8 cellular contexts compared by ENCODE assay signal in genomic region chr12:121579981-121580868, GRCh38. TPM values are rescaled to one million over a fixed set of nuclear protein-coding genes. Genes with fewer than 3 reads are reported as not detected.
DNase-seq lines count a peak whose midpoint lies in the region; ATAC-seq and TF ChIP-seq lines count a peak whose summit lies in the region.

No MANE protein-coding gene starts in this region.

- peak overlapping the region; percentile 59 to 78 for H3K4me3 ChIP-seq in testis

- H3K4me1 ChIP-seq in testis, result peaks cover 38% of the 10 kb centered on the region

- DNase-seq in G401 (ENCODE audit: low spot score), result peak; percentile 72
- DNase-seq in KBM-7, result peak; percentile 66
- DNase-seq in SHP77 treated with DMSO at 0.1 percent for 48 hours (lab: John Stamatoyannopoulos, UW), result peak; percentile 20
- DNase-seq in activated naive CD4-positive, alpha-beta T cell treated with Interleukin-2 at 50 U/mL for 16 hours, result peak; percentile 73
- DNase-seq in germinal center (ENCODE audit: low spot score), result peak; percentile 74
- DNase-seq in nucleus accumbens (lab: John Stamatoyannopoulos, UW), result peak in 53 of 56 donors; percentile 22 to 91 (median 73)
- peak; percentile 89 for DNase-seq in testis

- H3K27me3 ChIP-seq in testis, result no peaks in the 10 kb centered on the region

- no peak for TF ChIP-seq POLR2A in testis (IDR thresholded peaks at IDR 0.05)

- intact Hi-C loops in testis (cut with DNase I; ENCODE audit: low total_unique reads), result no loop called here

- no peaks in the 10 kb centered on the region for H3K36me3 ChIP-seq in testis (ENCODE audit: low read depth, missing control alignments)

- TF ChIP-seq CTCF in testis (IDR thresholded peaks at IDR 0.05), result no peak

- no peak for ATAC-seq in GM21529 (IDR thresholded peaks at IDR 0.05; ENCODE audit: unreplicated experiment)

- 0 to 2% methylated on average over 19 to 48 of the region's 54 CpGs for WGBS in testis, 2 donors

- in situ Hi-C loops in G401 (cut with HindIII; ENCODE audit: low sequenced_read_pairs), result no loop called here
- in situ Hi-C loops in KBM-7 (cut with MboI; ENCODE audit: low pct_unique_long_range_greater_than_20kb, low sequenced_read_pairs), result no loop called here

- no peaks in the 10 kb centered on the region for H3K9me3 ChIP-seq in testis

- H3K27ac ChIP-seq in testis, result peak overlapping the region; percentile 64 to 82

RNA-seq across cellular contexts. Expression of gene KDM2B, which starts 0.6 kb away (rescaled TPM):
- total RNA-seq in G401 (2014; rRNA removed; shearing (Covaris generic)), result 43.8 and 73.4 TPM in 2 replicates
- total RNA-seq in testis, result 10 to 100 TPM; 54.9 to 59.8 TPM
- 30.4 TPM for polyA plus RNA-seq in testis (ENCODE audit: insufficient read depth, low read depth, low replicate concordance)

RNA-seq across cellular contexts. Expression of gene ORAI1, which starts 46.1 kb away (rescaled TPM):
- total RNA-seq in G401 (2014; rRNA removed; shearing (Covaris generic)), result 22.3 and 27.4 TPM in 2 replicates
- total RNA-seq in testis, result 10 to 100 TPM; 46.8 to 70.7 TPM
- 30.3 TPM for polyA plus RNA-seq in testis (ENCODE audit: insufficient read depth, low read depth, low replicate concordance)

Comparison
In these comparisons a context has a peak if more than half of its experiments do, and no peak if none do; other contexts are left out.
1. DNase-seq: peak in every context shown above with its lines; median percentile 89 in testis; 74 in germinal center; 73 in activated naive CD4-positive, alpha-beta T cell treated with Interleukin-2 at 50 U/mL for 16 hours; 73 in nucleus accumbens; 72 in G401; 66 in KBM-7; 20 in SHP77 treated with DMSO at 0.1 percent for 48 hours.